ENCODE assay signal across 19 cellular contexts in genomic region chr1:94677087-94677486, GRCh38.
"Had no signal": no experiment of that assay in that cellular context is flagged by ENCODE, and none has a peak within 500 bp of the region (broad histone marks: within the 10 kb centered on the region; RNA-seq: fewer than 3 reads in every experiment).

No MANE protein-coding gene starts in this region.

- H3K4me1 Mint-ChIP-seq: activated CD4-positive, alpha-beta memory T cell treated with anti-CD3 and anti-CD28 coated beads, Interleukin-2, amount 10 ng/mL, durations not matched to agents 7 days and 5 days; activated naive CD4-positive, alpha-beta T cell treated with anti-CD3 and anti-CD28 coated beads, Interleukin-2, amount 10 ng/mL, durations not matched to agents 7 days and 5 days; T-helper 17 cell had no signal

- DNase-seq: activated CD4-positive, alpha-beta memory T cell treated with anti-CD3 and anti-CD28 coated beads, Interleukin-2, amount 10 ng/mL, durations not matched to agents 7 days and 5 days; activated CD4-positive, alpha-beta T cell treated with anti-CD3 and anti-CD28 coated beads for 48 hours; activated effector memory CD4-positive, alpha-beta T cell treated with Interleukin-2 at 50 U/mL for 16 hours; activated naive CD4-positive, alpha-beta T cell treated with anti-CD3 and anti-CD28 coated beads, Interleukin-2, amount 10 ng/mL, durations not matched to agents 7 days and 5 days; activated T-cell treated with anti-CD3 and anti-CD28 coated beads, Interleukin-2, amount 50 U/mL, for 72 hours; amygdala; cerebellar nuclear complex; cortex of kidney; heart left ventricle; islet precursor cell; left cardiac atrium; naive thymus-derived CD4-positive, alpha-beta T cell; ovary; stimulated activated naive CD4-positive, alpha-beta T cell; SW 1271; T-helper 17 cell had no signal

- H3K27ac ChIP-seq: heart left ventricle, ovary, thoracic aorta had no signal

- H3K36me3 ChIP-seq: heart left ventricle, ovary, thoracic aorta had no signal

- FAIRE-seq: small intestine had no signal

- H3K36me3 Mint-ChIP-seq: activated naive CD4-positive, alpha-beta T cell treated with anti-CD3 and anti-CD28 coated beads, Interleukin-2, amount 10 ng/mL, durations not matched to agents 7 days and 5 days; naive thymus-derived CD4-positive, alpha-beta T cell had no signal

- H3K27me3 ChIP-seq: heart left ventricle, ovary had no signal

- H3K27ac Mint-ChIP-seq: activated CD4-positive, alpha-beta memory T cell treated with anti-CD3 and anti-CD28 coated beads, Interleukin-2, amount 10 ng/mL, durations not matched to agents 7 days and 5 days; activated naive CD4-positive, alpha-beta T cell treated with anti-CD3 and anti-CD28 coated beads, Interleukin-2, amount 10 ng/mL, durations not matched to agents 7 days and 5 days; activated T-cell treated with anti-CD3 and anti-CD28 coated beads, Interleukin-2, amount 50 U/mL, for 72 hours; naive thymus-derived CD4-positive, alpha-beta T cell; T-helper 17 cell had no signal

- H3K9me3 ChIP-seq: heart left ventricle, ovary, thoracic aorta had no signal

- H3K4me3 ChIP-seq: heart left ventricle, ovary, thoracic aorta had no signal

- ATAC-seq: activated T-cell treated with anti-CD3 and anti-CD28 coated beads, Interleukin-2, amount 50 U/mL, for 72 hours; heart left ventricle; left cardiac atrium; naive thymus-derived CD4-positive, alpha-beta T cell; sciatic nerve; T-helper 17 cell had no signal

- H3K4me3 Mint-ChIP-seq: activated CD4-positive, alpha-beta memory T cell treated with anti-CD3 and anti-CD28 coated beads, Interleukin-2, amount 10 ng/mL, durations not matched to agents 7 days and 5 days; activated naive CD4-positive, alpha-beta T cell treated with anti-CD3 and anti-CD28 coated beads, Interleukin-2, amount 10 ng/mL, durations not matched to agents 7 days and 5 days; activated T-cell treated with anti-CD3 and anti-CD28 coated beads, Interleukin-2, amount 50 U/mL, for 72 hours; T-helper 17 cell had no signal

- H3K9me3 Mint-ChIP-seq: activated CD4-positive, alpha-beta memory T cell treated with anti-CD3 and anti-CD28 coated beads, Interleukin-2, amount 10 ng/mL, durations not matched to agents 7 days and 5 days; activated naive CD4-positive, alpha-beta T cell treated with anti-CD3 and anti-CD28 coated beads, Interleukin-2, amount 10 ng/mL, durations not matched to agents 7 days and 5 days; activated T-cell treated with anti-CD3 and anti-CD28 coated beads, Interleukin-2, amount 50 U/mL, for 72 hours; naive thymus-derived CD4-positive, alpha-beta T cell had no signal
